Comparison of ENCODE assay signal across 17 cellular contexts in genomic region chr2:58271826-58272225, GRCh38. TPM values are rescaled to one million over a fixed set of nuclear protein-coding genes. Genes with fewer than 3 reads are reported as not detected.
A peak's percentile ranks its signal among the peaks of the same experiment; 100 is the strongest.
DNase-seq lines count a peak whose midpoint lies in the region; ATAC-seq and TF ChIP-seq lines count a peak whose summit lies in the region.
"Had no signal": no experiment of that assay in that cellular context is flagged by ENCODE, and none has a peak within 500 bp of the region (broad histone marks: within the 10 kb centered on the region; RNA-seq: fewer than 3 reads in every experiment).

No MANE protein-coding gene starts in this region.

- no peak for TF ChIP-seq CTCF in A673 (conservative IDR thresholded peaks at IDR 0.05; ENCODE audit: low read depth, low read length)

- CTCF ChIA-PET in A673 (lab: Charles Lee): no interaction called here

- no peak for ATAC-seq in HG03521 (IDR thresholded peaks at IDR 0.05; ENCODE audit: unreplicated experiment)

- no peaks in the 10 kb centered on the region for H3K4me1 ChIP-seq in A673 (ENCODE audit: insufficient read depth, low read length, poor library complexity, severe bottlenecking)

- intact Hi-C loops in A673 (cut with micrococcal nuclease; ENCODE audit: unreplicated experiment): no loop called here

- H3K9me3 ChIP-seq in A673 (ENCODE audit: low read depth, low read length, poor library complexity, severe bottlenecking): no peaks in the 10 kb centered on the region
- H3K9me3 ChIP-seq: SK-N-SH had no signal

- peak; percentile 29 to 35 for DNase-seq in NCI-H526 (lab: John Stamatoyannopoulos, UW)
- peak; percentile 98 for DNase-seq in SK-MEL-5 (ENCODE audit: low read depth, low spot score)
- peak; percentile 54 for DNase-seq in inferior parietal cortex (ENCODE audit: extremely low spot score)
- DNase-seq in pons (ENCODE audit: low spot score): peak; percentile 94
- no peak for DNase-seq in A673 (ENCODE audit: low spot score)
- DNase-seq in NCI-H1930 (lab: John Stamatoyannopoulos, UW): no peak
- DNase-seq: KBM-7, MV-4-11, NCI-H1105, NCI-H1436 treated with DMSO at 0.1 percent for 48 hours, NCI-H187 treated with DMSO at 0.1 percent for 48 hours, NCI-H446, NCI-H524 treated with DMSO at 0.1 percent for 48 hours, SIG-M5, SK-N-SH, SW 1271 had no signal

- no peak overlapping the region for H3K27ac ChIP-seq in A673 (ENCODE audit: low read depth, low read length, poor library complexity, severe bottlenecking)

- in situ Hi-C loops in SK-MEL-5 (cut with HindIII; ENCODE audit: low pct_unique_long_range_greater_than_20kb, low sequenced_read_pairs): no loop called here

- POLR2A ChIA-PET in A673 (lab: Charles Lee; ENCODE audit: low non-redundant PET): no interaction called here

- no TSS peak for BruUV-seq in A673 (replicated peaks; lab: Mats Ljungman, UMichigan)

- no peaks in the 10 kb centered on the region for H3K27me3 ChIP-seq in A673 (replicated peaks; ENCODE audit: insufficient read depth, low read depth, low read length, poor library complexity)

- no peaks in the 10 kb centered on the region for H3K36me3 ChIP-seq in A673 (ENCODE audit: insufficient read depth, low read length, poor library complexity, severe bottlenecking)

- H3K4me3 ChIP-seq in A673 (ENCODE audit: low read depth, low read length, poor library complexity, severe bottlenecking): no peak overlapping the region

RNA-seq across cellular contexts. Expression of gene FANCL, which starts 30.7 kb away (rescaled TPM):
- total RNA-seq in SK-MEL-5 (2014; rRNA removed; shearing (Covaris generic)): 86.9 and 89.1 TPM in 2 replicates
- 46.5 and 49.3 TPM in 2 replicates for polyA plus RNA-seq in SK-MEL-5 (2015; cell fraction: cytosol; rRNA removed)
- 288 and 289 TPM in 2 replicates for polyA plus RNA-seq in SK-MEL-5 (2015; cell fraction: nucleus; rRNA removed)
- 34.7 and 35.6 TPM in 2 replicates for total RNA-seq in A673 (2021)

Comparison
In these comparisons a context has a peak if more than half of its experiments do, and no peak if none do; other contexts are left out.
1. DNase-seq: peak in NCI-H526 (2 of 2), SK-MEL-5 (single experiment), inferior parietal cortex (single experiment) and pons (single experiment); none in A673 (single experiment) and NCI-H1930 (0 of 2).